ENCODE assay signal across 32 cellular contexts in the genomic region with DNA sequence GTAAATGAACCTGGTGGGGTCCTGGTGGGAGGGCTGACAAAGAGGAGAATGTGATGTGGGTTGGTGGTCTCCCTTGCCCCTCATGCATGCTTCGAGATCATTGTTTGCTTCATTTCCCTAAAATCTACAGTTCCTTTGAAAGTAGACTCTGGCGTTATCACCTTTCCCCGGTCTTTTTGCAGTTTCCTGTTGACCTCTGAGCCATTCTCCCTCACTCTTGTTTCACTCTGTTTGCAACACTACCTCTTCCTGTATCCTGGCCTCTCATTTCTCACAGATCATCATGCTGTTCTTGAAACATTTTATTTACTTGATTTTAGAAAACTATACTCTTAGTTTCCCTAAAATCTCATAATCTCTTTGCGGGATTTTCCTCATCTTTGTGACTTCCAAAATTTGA.
DNase-seq lines count a peak whose midpoint lies in the region; ATAC-seq, FAIRE-seq and TF ChIP-seq lines count a peak whose summit lies in the region.
"Had no signal": no experiment of that assay in that cellular context is flagged by ENCODE, and none has a peak within 500 bp of the region (broad histone marks: within the 10 kb centered on the region; RNA-seq: fewer than 3 reads in every experiment).

No MANE protein-coding gene starts in this region.

- POLR2A ChIA-PET in PC-3 (lab: Charles Lee; ENCODE audit: unreplicated experiment), result no interaction called here

- H3K9me2 ChIP-seq in PC-3 (replicated peaks; ENCODE audit: low read length), result no peaks in the 10 kb centered on the region

- H3K9me3 ChIP-seq in PC-3 (ENCODE audit: low read length), result no peaks in the 10 kb centered on the region
- no peaks in the 10 kb centered on the region for H3K9me3 ChIP-seq in mesodermal cell (ENCODE audit: control insufficient read depth, low read length)
- H3K9me3 ChIP-seq: body of pancreas, left lung, right atrium auricular region, testis had no signal

- intact Hi-C loops in PC-3 (cut with micrococcal nuclease), result no loop called here

- H2AFZ ChIP-seq in PC-3 (ENCODE audit: low read length), result no peak overlapping the region

- CTCF ChIA-PET in PC-3 (lab: Charles Lee), result no interaction called here

- no peaks in the 10 kb centered on the region for H3F3A ChIP-seq in PC-3 (ENCODE audit: low read length, unreplicated experiment)

- H3K27ac ChIP-seq in PC-3 (ENCODE audit: low read length) (peak overlapping the region; percentile 22; the same call in 1 of the 2 replicates), mesodermal cell (ENCODE audit: low read depth, low read length, severe bottlenecking) (peak overlapping the region; percentile 30)
- H3K27ac ChIP-seq: 22Rv1, body of pancreas, HL-60, left lung, right atrium auricular region, testis, WERI-Rb-1 had no signal

- no peak overlapping the region for H3K4me3 ChIP-seq in PC-3 (ENCODE audit: low read length)
- no peak overlapping the region for H3K4me3 ChIP-seq in bronchial epithelial cell (ENCODE audit: low read depth, low read length)
- no peak overlapping the region for H3K4me3 ChIP-seq in mesodermal cell (ENCODE audit: extremely low read depth, insufficient read depth, low read length, poor library complexity, severe bottlenecking)
- H3K4me3 ChIP-seq: body of pancreas, left lung, right atrium auricular region, smooth muscle cell, testis had no signal

- H3K36me3 ChIP-seq in PC-3 (ENCODE audit: low read depth, low read length) (no peaks in the 10 kb centered on the region), bronchial epithelial cell (ENCODE audit: control insufficient read depth, insufficient read depth, low read length) (peaks cover 2% of the 10 kb centered on the region), mesodermal cell (ENCODE audit: control insufficient read depth, insufficient read depth, low read length) (peaks cover 7% of the 10 kb centered on the region)
- H3K36me3 ChIP-seq: WERI-Rb-1 had no signal

- no TSS peak for BruUV-seq in PC-3 (replicated peaks; lab: Mats Ljungman, UMichigan)

- H3K27me3 ChIP-seq in PC-3 (ENCODE audit: low read length), result no peaks in the 10 kb centered on the region
- no peaks in the 10 kb centered on the region for H3K27me3 ChIP-seq in bronchial epithelial cell (ENCODE audit: control insufficient read depth, insufficient read depth, low read length)
- H3K27me3 ChIP-seq: body of pancreas, left lung, right atrium auricular region, testis had no signal

- H3K4me2 ChIP-seq in PC-3 (ENCODE audit: low read length), result no peak overlapping the region
- H3K4me2 ChIP-seq: smooth muscle cell had no signal

- H3K79me2 ChIP-seq in PC-3 (ENCODE audit: low read length), result no peaks in the 10 kb centered on the region

- TF ChIP-seq CTCF in PC-3 (conservative IDR thresholded peaks at IDR 0.05; ENCODE audit: low read depth, low read length) (no peak), bronchial epithelial cell (IDR thresholded peaks at IDR 0.05; ENCODE audit: insufficient read depth, low read length, severe bottlenecking) (no peak)

- H3K4me1 ChIP-seq in PC-3 (ENCODE audit: insufficient read depth, low read length) (peaks cover 17% of the 10 kb centered on the region), mesodermal cell (ENCODE audit: control insufficient read depth, insufficient read depth, low read length, poor library complexity, severe bottlenecking) (no peaks in the 10 kb centered on the region)
- H3K4me1 ChIP-seq: body of pancreas, right atrium auricular region, testis had no signal

- DNase-seq in SKM-1 treated with dmso at 0.1 percent for 144 hours (lab: John Stamatoyannopoulos, UW; ENCODE audit: unreplicated experiment) (peak; percentile 4), SKM-1 (lab: John Stamatoyannopoulos, UW; ENCODE audit: unreplicated experiment) (no peak), PC-3 (no peak), bronchial epithelial cell (ENCODE audit: low read depth) (peak; percentile 5), NCI-H510A treated with DMSO at 0.1 percent for 48 hours (lab: John Stamatoyannopoulos, UW) (no peak)
- no peak for DNase-seq in activated CD8-positive, alpha-beta memory T cell treated with anti-CD3 and anti-CD28 coated beads for 24 hours
- DNase-seq: activated CD4-positive, alpha-beta T cell treated with anti-CD3 and anti-CD28 coated beads, Interleukin-2, amount 10 ng/mL, durations not matched to agents 7 days and 5 days; activated T-cell treated with anti-CD3 and anti-CD28 coated beads, Interleukin-2, amount 50 U/mL, for 4 hours; body of pancreas; CD4-positive, CD25-positive, alpha-beta regulatory T cell; effector CD4-positive, alpha-beta T cell; erythroblast; GOT3; Kasumi-1; left lung; mesendoderm; NCI-H2107; NCI-H345; NCI-H748 treated with DMSO at 0.1 percent for 48 hours; Right ventricle myocardium superior; stimulated activated naive CD4-positive, alpha-beta T cell treated with Interleukin-2 at 50 U/mL for 16 hours; testis; WERI-Rb-1 had no signal

- no peak for FAIRE-seq in bronchial epithelial cell (lab: Jason Lieb, UNC)
- FAIRE-seq: D721Med, urothelium cell line had no signal

- no peaks in the 10 kb centered on the region for H4K20me1 ChIP-seq in PC-3 (ENCODE audit: low read length)

- ATAC-seq in PC-3 (peak; percentile 37; the same call in 1 of the 2 replicates), HG02678 (IDR thresholded peaks at IDR 0.05; ENCODE audit: unreplicated experiment) (no peak)
- ATAC-seq: activated T-cell treated with anti-CD3 and anti-CD28 coated beads, Interleukin-2, amount 50 U/mL, for 4 hours; body of pancreas; left lung; Panc1 had no signal

- WGBS in mesodermal cell (ENCODE audit: insufficient coverage in 2 of 2), 2 experiments, result 62 to 71% methylated on average over 3 to 4 of the region's 4 CpGs

- H3K9ac ChIP-seq in PC-3 (ENCODE audit: low read length), result no peak overlapping the region

Comparison
In these comparisons a context has a peak if more than half of its experiments do, and no peak if none do; other contexts are left out.
1. DNase-seq: peak in SKM-1 treated with dmso at 0.1 percent for 144 hours (single experiment) and bronchial epithelial cell (single experiment); none in SKM-1 (single experiment), PC-3 (single experiment), activated CD8-positive, alpha-beta memory T cell treated with anti-CD3 and anti-CD28 coated beads for 24 hours (single experiment) and NCI-H510A treated with DMSO at 0.1 percent for 48 hours (single experiment).